In genomic region chr1:113072141-113072756, GRCh38 we compare ENCODE assay signal across 8 cellular contexts.
DNase-seq lines count a peak whose midpoint lies in the region; TF ChIP-seq lines count a peak whose summit lies in the region.

No MANE protein-coding gene starts in this region.

- H3K27ac ChIP-seq in DOHH2 (ENCODE audit: low read depth, low read length) (peak overlapping the region; percentile 73), epithelial cell of prostate (peak overlapping the region; percentile 81), parathyroid adenoma (peak overlapping the region; percentile 73)

- H3K4me2 ChIP-seq in DOHH2 (ENCODE audit: low read length), result peak overlapping the region; percentile 71
- H3K4me2 ChIP-seq in parathyroid adenoma (ENCODE audit: low read length), result peak overlapping the region; percentile 68

- peaks cover 41% of the 10 kb centered on the region for H3K79me2 ChIP-seq in DOHH2 (ENCODE audit: control insufficient read depth, low read length)
- no peaks in the 10 kb centered on the region for H3K79me2 ChIP-seq in parathyroid adenoma

- H2AFZ ChIP-seq in parathyroid adenoma, result peak overlapping the region; percentile 63

- TF ChIP-seq CTCF in DOHH2 (IDR thresholded peaks at IDR 0.05; ENCODE audit: low read depth, low read length, poor library complexity, severe bottlenecking) (no peak), parathyroid adenoma (IDR thresholded peaks at IDR 0.05) (no peak)

- peaks cover 14% of the 10 kb centered on the region for H3K36me3 ChIP-seq in DOHH2 (ENCODE audit: control insufficient read depth, low read length)
- no peaks in the 10 kb centered on the region for H3K36me3 ChIP-seq in parathyroid adenoma (ENCODE audit: control insufficient read depth, insufficient read depth, low read length)

- H3K9me2 ChIP-seq in DOHH2 (replicated peaks; ENCODE audit: control insufficient read depth, low read length), result no peaks in the 10 kb centered on the region

- H3K9ac ChIP-seq in parathyroid adenoma, result no peak overlapping the region

- H3K4me1 ChIP-seq in DOHH2 (ENCODE audit: control insufficient read depth, low read length) (peaks cover 14% of the 10 kb centered on the region), parathyroid adenoma (peaks cover 5% of the 10 kb centered on the region)

- H3K4me3 ChIP-seq in DOHH2 (ENCODE audit: low read length) (peak overlapping the region; percentile 96), parathyroid adenoma (ENCODE audit: low read depth, low read length) (peak overlapping the region; percentile 93)

- 0 out of 2 replicates have a peak, but pooled peaks cover 3% of the 10 kb centered on the region for H3F3A ChIP-seq in DOHH2 (ENCODE audit: control insufficient read depth, insufficient read depth)

- H4K20me1 ChIP-seq in DOHH2 (ENCODE audit: control insufficient read depth, insufficient read depth, low read depth, low read length), result no peaks in the 10 kb centered on the region

- H3K9me3 ChIP-seq in DOHH2 (ENCODE audit: control insufficient read depth, insufficient read depth, low read length) (no peaks in the 10 kb centered on the region), parathyroid adenoma (ENCODE audit: control insufficient read depth, low read length) (no peaks in the 10 kb centered on the region)

- H3K27me3 ChIP-seq in DOHH2 (ENCODE audit: control insufficient read depth, low read length) (no peaks in the 10 kb centered on the region), parathyroid adenoma (ENCODE audit: control insufficient read depth, insufficient read depth, low read length) (no peaks in the 10 kb centered on the region)

- DNase-seq in OCI-M1 (lab: John Stamatoyannopoulos, UW), result peak; percentile 75
- DNase-seq in epithelial cell of prostate (ENCODE audit: low read depth, low spot score), result no peak
- no peak for DNase-seq in Ammon's horn (ENCODE audit: low spot score)
- no peak for DNase-seq in NCI-H2107 (lab: John Stamatoyannopoulos, UW)
- no peak for DNase-seq in NCI-H2081 (lab: John Stamatoyannopoulos, UW)
- DNase-seq in AG08396 (ENCODE audit: low spot score), result no peak
